Comparison of ENCODE assay signal across 17 cellular contexts in the genomic region with DNA sequence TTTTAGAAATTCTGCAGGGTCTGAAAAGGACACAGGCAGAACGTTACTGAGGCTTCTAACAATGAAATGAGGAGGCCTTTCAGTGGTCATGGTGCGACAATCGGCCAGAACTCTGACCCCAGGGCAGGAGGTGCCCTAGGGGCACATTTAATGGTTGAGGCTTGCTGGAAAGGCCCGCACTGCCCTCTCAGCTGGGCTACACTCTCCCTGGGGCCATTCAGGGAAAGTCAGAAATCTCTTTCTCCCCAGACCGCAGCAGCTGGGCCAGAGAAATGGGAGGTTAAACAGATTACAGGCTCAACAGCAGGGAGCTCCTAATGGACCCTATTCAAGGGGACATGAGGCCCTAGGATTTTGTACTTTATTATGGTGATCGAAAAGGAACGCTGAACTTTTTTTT.
DNase-seq lines count a peak whose midpoint lies in the region; ATAC-seq and TF ChIP-seq lines count a peak whose summit lies in the region.
"Had no signal": no experiment of that assay in that cellular context is flagged by ENCODE, and none has a peak within 500 bp of the region (broad histone marks: within the 10 kb centered on the region; RNA-seq: fewer than 3 reads in every experiment).

No MANE protein-coding gene starts in this region.

- TF ChIP-seq POLR2A in uterus (IDR thresholded peaks at IDR 0.05) = no peak

- H3K4me1 ChIP-seq in SJCRH30 (peaks cover 50% of the 10 kb centered on the region), heart right ventricle (no peaks in the 10 kb centered on the region), uterus (peaks cover 0 to 3% of the 10 kb centered on the region in 2 donors)

- 86 to 88% methylated on average over 7 of the region's 7 CpGs for WGBS in heart right ventricle, 2 donors

- H3K9me3 ChIP-seq in SJCRH30 (replicated peaks) (no peaks in the 10 kb centered on the region), heart right ventricle (peaks cover 0 to 7% (median 0%) of the 10 kb centered on the region in 11 donors), uterus (no peaks in the 10 kb centered on the region)

- ATAC-seq in left colon = no peak
- no peak for ATAC-seq in heart right ventricle
- ATAC-seq: HCT116, Right ventricle myocardium inferior had no signal

- H3K27ac ChIP-seq in SJCRH30 (peak overlapping the region; percentile 93), heart right ventricle (no peak overlapping the region), uterus (no peak overlapping the region)

- H3K4me3 ChIP-seq in SJCRH30 (no peak overlapping the region), heart right ventricle (no peak overlapping the region), uterus (no peak overlapping the region)

- TF ChIP-seq CTCF in heart right ventricle (IDR thresholded peaks at IDR 0.05) (no peak), uterus (IDR thresholded peaks at IDR 0.05) (no peak)

- DNase-seq in NCI-H2227 (lab: John Stamatoyannopoulos, UW; ENCODE audit: unreplicated experiment) = peak; percentile 42
- no peak for DNase-seq in NCI-H2227 treated with DMSO at 0.1 percent for 48 hours (lab: John Stamatoyannopoulos, UW)
- DNase-seq in SJCRH30 = peak; percentile 94 to 97
- DNase-seq in left kidney (ENCODE audit: low read depth, low spot score) = peak; percentile 34
- no peak for DNase-seq in left colon
- DNase-seq in heart right ventricle = no peak
- no peak for DNase-seq in OCI-M2 (lab: John Stamatoyannopoulos, UW; ENCODE audit: unreplicated experiment)
- DNase-seq in uterus = no peak
- DNase-seq: 8988T, C1 segment of cervical spinal cord, Karpas-422, MM.1S, NCI-H1417 treated with DMSO at 0.1 percent for 48 hours, NCI-H2081 treated with DMSO at 0.1 percent for 48 hours, NCI-H226 had no signal

- H3K27me3 ChIP-seq in SJCRH30 (no peaks in the 10 kb centered on the region), heart right ventricle (peaks cover 0 to 39% (median 15%) of the 10 kb centered on the region in 7 donors), uterus (no peaks in the 10 kb centered on the region)

- H3K36me3 ChIP-seq in SJCRH30 = no peaks in the 10 kb centered on the region
- no peaks in the 10 kb centered on the region for H3K36me3 ChIP-seq in heart right ventricle
- H3K36me3 ChIP-seq in uterus = no peaks in the 10 kb centered on the region

- intact Hi-C loops in left colon (cut with DNase I, micrococcal nuclease) (no loop called here), heart right ventricle (cut with DNase I) (no loop called here), uterus (cut with DNase I; ENCODE audit: low total_unique reads) (no loop called here)

Comparison
In these comparisons a context has a peak if more than half of its experiments do, and no peak if none do; other contexts are left out.
1. DNase-seq: peak in NCI-H2227 (single experiment), SJCRH30 (2 of 2) and left kidney (single experiment); none in NCI-H2227 treated with DMSO at 0.1 percent for 48 hours (single experiment), left colon (0 of 2), heart right ventricle (0 of 2), OCI-M2 (single experiment) and uterus (0 of 2).